ENCODE assay signal across 8 cellular contexts in genomic region chr14:31229638-31230229, GRCh38. TPM values are rescaled to one million over a fixed set of nuclear protein-coding genes. Genes with fewer than 3 reads are reported as not detected.
A peak's percentile ranks its signal among the peaks of the same experiment; 100 is the strongest.
DNase-seq lines count a peak whose midpoint lies in the region; ATAC-seq and TF ChIP-seq lines count a peak whose summit lies in the region.

No MANE protein-coding gene starts in this region.

- no peaks in the 10 kb centered on the region for H3K36me3 Mint-ChIP-seq in type B pancreatic cell
- no peaks in the 10 kb centered on the region for H3K36me3 Mint-ChIP-seq in CD4-positive, alpha-beta memory T cell

- TF ChIP-seq POLR2A in breast epithelium (IDR thresholded peaks at IDR 0.05) = no peak

- H3K27ac Mint-ChIP-seq in type B pancreatic cell = peak overlapping the region; percentile 76
- H3K27ac Mint-ChIP-seq in CD4-positive, alpha-beta memory T cell = no peak overlapping the region

- peaks cover 0 to 6% of the 10 kb centered on the region in 2 donors for H3K4me1 ChIP-seq in breast epithelium
- H3K4me1 ChIP-seq in CD4-positive, alpha-beta memory T cell (ENCODE audit: insufficient read depth, low read length) = no peaks in the 10 kb centered on the region

- H3K36me3 ChIP-seq in breast epithelium = no peaks in the 10 kb centered on the region
- no peaks in the 10 kb centered on the region for H3K36me3 ChIP-seq in CD4-positive, alpha-beta memory T cell (ENCODE audit: insufficient read depth, low read length)

- no peaks in the 10 kb centered on the region for H3K4me1 Mint-ChIP-seq in type B pancreatic cell (ENCODE audit: unreplicated experiment)
- no peaks in the 10 kb centered on the region for H3K4me1 Mint-ChIP-seq in CD4-positive, alpha-beta memory T cell

- no peaks in the 10 kb centered on the region for H3K27me3 ChIP-seq in breast epithelium
- no peaks in the 10 kb centered on the region for H3K27me3 ChIP-seq in CD4-positive, alpha-beta memory T cell (ENCODE audit: insufficient read depth, low read length)

- TF ChIP-seq CTCF in breast epithelium (IDR thresholded peaks at IDR 0.05) (no peak), type B pancreatic cell (conservative IDR thresholded peaks at IDR 0.05) (no peak)

- POLR2A ChIA-PET in CD4-positive, alpha-beta memory T cell (lab: Charles Lee; ENCODE audit: partially characterized antibody) = no interaction called here

- H3K9me3 Mint-ChIP-seq in type B pancreatic cell = no peaks in the 10 kb centered on the region
- H3K9me3 Mint-ChIP-seq in CD4-positive, alpha-beta memory T cell = peaks cover 0 to 4% (median under 1%) of the 10 kb centered on the region in 8 donors

- H3K27me3 Mint-ChIP-seq in type B pancreatic cell = no peaks in the 10 kb centered on the region
- H3K27me3 Mint-ChIP-seq in CD4-positive, alpha-beta memory T cell = no peaks in the 10 kb centered on the region

- CTCF ChIA-PET in CD4-positive, alpha-beta memory T cell (lab: Charles Lee; ENCODE audit: partially characterized antibody) = no interaction called here

- DNase-seq in ELR (ENCODE audit: low read depth) = peak; percentile 95
- DNase-seq in NCI-H2107 (lab: John Stamatoyannopoulos, UW) = peak; percentile 62
- DNase-seq in breast epithelium (ENCODE audit: low spot score in 2 of 2) = peak in 1 of 2 donors; percentile 74
- DNase-seq in left colon = peak; percentile 69 to 86
- no peak for DNase-seq in type B pancreatic cell (ENCODE audit: extremely low spot score, unreplicated experiment)
- DNase-seq in stimulated activated CD4-positive, alpha-beta T cell treated with anti-CD3 and anti-CD28 coated beads, Interleukin-15, amount 100 ng/mL, for 24 hours = no peak
- no peak for DNase-seq in CD4-positive, alpha-beta memory T cell
- DNase-seq in activated CD8-positive, alpha-beta memory T cell treated with anti-CD3 and anti-CD28 coated beads, Interleukin-2, amount 50 U/mL, for 4 hours = no peak

- peak overlapping the region; percentile 32 for H3K4me3 Mint-ChIP-seq in type B pancreatic cell
- H3K4me3 Mint-ChIP-seq in CD4-positive, alpha-beta memory T cell = no peak overlapping the region

- peak; percentile 95 for ATAC-seq in left colon

- H3K27ac ChIP-seq in breast epithelium = peak overlapping the region; percentile 59 to 75
- H3K27ac ChIP-seq in CD4-positive, alpha-beta memory T cell (ENCODE audit: low read depth, low read length) = no peak overlapping the region

- no peaks in the 10 kb centered on the region for H3K9me3 ChIP-seq in breast epithelium
- H3K9me3 ChIP-seq in CD4-positive, alpha-beta memory T cell (ENCODE audit: control insufficient read depth in 1 of 2, low read length in 2 of 2) = no peaks in the 10 kb centered on the region

- H3K4me3 ChIP-seq in breast epithelium = peak overlapping the region in 2 of 3 donors; percentile 29 to 48
- no peak overlapping the region for H3K4me3 ChIP-seq in CD4-positive, alpha-beta memory T cell (ENCODE audit: low read length in 2 of 2)

- intact Hi-C loops in breast epithelium (cut with DNase I; ENCODE audit: low total_unique reads) = no loop called here
- intact Hi-C loops in left colon (cut with DNase I, micrococcal nuclease) = no loop called here
- intact Hi-C loops in CD4-positive, alpha-beta memory T cell (cut with micrococcal nuclease) = no loop called here

RNA-seq across cellular contexts. Expression of gene HECTD1, which starts 22.1 kb away (rescaled TPM):
- total RNA-seq in breast epithelium = 100 to 1,000 TPM; 242 to 276 (median 252) TPM
- 100 to 1,000 TPM; 129 to 142 TPM for total RNA-seq in left colon
- total RNA-seq in type B pancreatic cell (ENCODE audit: low replicate concordance) = 138 and 143 TPM in 2 replicates
- 100 to 1,000 TPM; 157 to 170 TPM for total RNA-seq in CD4-positive, alpha-beta memory T cell
- polyA plus RNA-seq in CD4-positive, alpha-beta memory T cell = 10 to 100 TPM; 15.6 to 36.3 TPM

Comparison
In these comparisons a context has a peak if more than half of its experiments do, and no peak if none do; other contexts are left out.
1. DNase-seq: peak in ELR (single experiment), NCI-H2107 (single experiment) and left colon (2 of 2); none in type B pancreatic cell (single experiment), stimulated activated CD4-positive, alpha-beta T cell treated with anti-CD3 and anti-CD28 coated beads, Interleukin-15, amount 100 ng/mL, for 24 hours (single experiment), CD4-positive, alpha-beta memory T cell (0 of 5) and activated CD8-positive, alpha-beta memory T cell treated with anti-CD3 and anti-CD28 coated beads, Interleukin-2, amount 50 U/mL, for 4 hours (single experiment).
2. H3K4me3 ChIP-seq: peak in breast epithelium (2 of 3); none in CD4-positive, alpha-beta memory T cell (0 of 2).